8 cellular contexts compared by ENCODE assay signal in the genomic region with DNA sequence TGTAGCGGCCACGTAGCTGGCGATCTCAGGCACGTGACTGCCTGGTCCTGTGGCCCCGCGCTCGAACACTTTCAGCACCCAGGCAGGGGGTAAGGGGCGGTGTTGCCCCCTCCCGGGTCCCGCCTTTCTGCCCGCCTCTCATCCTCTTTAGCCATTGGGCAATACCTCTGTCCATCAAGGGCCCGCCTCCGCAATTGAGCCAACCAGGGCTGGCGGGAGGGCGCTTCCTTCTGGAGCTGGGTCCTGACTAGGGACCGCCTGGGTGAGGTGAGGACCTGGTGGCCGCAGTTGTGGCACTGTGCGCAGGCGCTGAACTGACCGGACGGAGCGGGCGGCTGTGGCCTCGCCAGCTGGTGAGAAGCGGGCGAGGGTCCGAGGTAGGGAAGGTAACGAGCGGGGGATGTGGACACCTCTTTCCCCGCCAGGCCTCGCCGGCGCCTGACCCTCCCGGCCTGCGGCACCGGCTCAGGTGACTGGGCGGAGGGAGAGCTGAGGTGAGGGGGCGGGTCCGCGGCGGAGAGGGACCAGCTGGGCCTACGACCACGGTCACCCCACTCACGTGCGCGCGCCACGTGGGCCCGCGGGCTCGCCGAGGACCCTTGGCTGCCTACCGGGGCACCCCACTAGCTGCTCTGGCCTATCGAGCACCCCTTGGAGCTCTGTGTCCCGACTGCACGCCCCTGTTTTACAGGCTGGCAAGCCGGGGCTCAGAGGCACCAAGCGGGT. TPM values are rescaled to one million over a fixed set of nuclear protein-coding genes. Genes with fewer than 3 reads are reported as not detected.
DNase-seq lines count a peak whose midpoint lies in the region; ATAC-seq and TF ChIP-seq lines count a peak whose summit lies in the region.

A gene with protein sequence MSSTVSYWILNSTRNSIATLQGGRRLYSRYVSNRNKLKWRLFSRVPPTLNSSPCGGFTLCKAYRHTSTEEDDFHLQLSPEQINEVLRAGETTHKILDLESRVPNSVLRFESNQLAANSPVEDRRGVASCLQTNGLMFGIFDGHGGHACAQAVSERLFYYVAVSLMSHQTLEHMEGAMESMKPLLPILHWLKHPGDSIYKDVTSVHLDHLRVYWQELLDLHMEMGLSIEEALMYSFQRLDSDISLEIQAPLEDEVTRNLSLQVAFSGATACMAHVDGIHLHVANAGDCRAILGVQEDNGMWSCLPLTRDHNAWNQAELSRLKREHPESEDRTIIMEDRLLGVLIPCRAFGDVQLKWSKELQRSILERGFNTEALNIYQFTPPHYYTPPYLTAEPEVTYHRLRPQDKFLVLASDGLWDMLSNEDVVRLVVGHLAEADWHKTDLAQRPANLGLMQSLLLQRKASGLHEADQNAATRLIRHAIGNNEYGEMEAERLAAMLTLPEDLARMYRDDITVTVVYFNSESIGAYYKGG (plus strand): TSS at position 228 of the 726 bp plus-strand sequence. CDS start 3,770 bp downstream, outside the sequence.

- H2AFZ ChIP-seq in GM23248 (peak within 1 kb of the TSS; percentile 91), Karpas-422 (ENCODE audit: low read length) (peak within 1 kb of the TSS; percentile 86), fibroblast of lung (ENCODE audit: low read length) (peak within 1 kb of the TSS; percentile 99)

- H3K27ac ChIP-seq in GM23248 (no peak within 1 kb of the TSS), Karpas-422 (ENCODE audit: low read length) (peak within 1 kb of the TSS; percentile 14; the same call in 1 of the 2 replicates), fibroblast of lung (ENCODE audit: insufficient read depth, low read length) (peak within 1 kb of the TSS; percentile 84)

- peaks cover 8% of the 10 kb centered on the region; the same call in 1 of the 2 replicates for H3F3A ChIP-seq in GM23248 (ENCODE audit: insufficient read depth)

- 1 to 2% methylated on average over 42 to 43 of the region's 58 CpGs for WGBS in GM23248 (ENCODE audit: low coverage in 1 of 2, low lambda C conversion rate in 2 of 2, missing lambda C conversion rate in 2 of 2), 2 experiments

- H3K27me3 Mint-ChIP-seq in activated T-helper 17 cell treated with anti-CD3 and anti-CD28 coated beads, Interleukin-2, amount 50 U/mL, for 72 hours, result no peaks in the 10 kb centered on the region
- H3K27me3 Mint-ChIP-seq in naive thymus-derived CD8-positive, alpha-beta T cell, result no peaks in the 10 kb centered on the region
- no peaks in the 10 kb centered on the region for H3K27me3 Mint-ChIP-seq in stimulated activated naive B cell treated with anti-CD40 and anti-IgM and Interleukin-4, amounts not matched to agents 10 μg/mL and 1 μg/mL and 100 μg/mL, for 72 hours

- H3K9me2 ChIP-seq in GM23248 (ENCODE audit: insufficient read depth) (no peaks in the 10 kb centered on the region), Karpas-422 (replicated peaks; ENCODE audit: insufficient read depth, low read length) (no peaks in the 10 kb centered on the region)

- H3K79me2 ChIP-seq in GM23248 (ENCODE audit: insufficient read depth) (peaks cover 18% of the 10 kb centered on the region), Karpas-422 (ENCODE audit: low read length) (peaks cover 40% of the 10 kb centered on the region), fibroblast of lung (ENCODE audit: control insufficient read depth, insufficient read depth, low read length) (peaks cover 6% of the 10 kb centered on the region)

- H4K20me1 ChIP-seq in GM23248 (ENCODE audit: insufficient read depth), result no peaks in the 10 kb centered on the region
- H4K20me1 ChIP-seq in Karpas-422 (ENCODE audit: insufficient read depth, low read depth, low read length), result no peaks in the 10 kb centered on the region
- no peaks in the 10 kb centered on the region for H4K20me1 ChIP-seq in fibroblast of lung (ENCODE audit: control insufficient read depth, extremely low read depth, insufficient read depth, low read length)

- H3K4me1 Mint-ChIP-seq in activated T-helper 17 cell treated with anti-CD3 and anti-CD28 coated beads, Interleukin-2, amount 50 U/mL, for 72 hours, result peaks cover 31% of the 10 kb centered on the region
- H3K4me1 Mint-ChIP-seq in naive thymus-derived CD8-positive, alpha-beta T cell, result peaks cover 16 to 35% (median 26%) of the 10 kb centered on the region in 4 donors
- H3K4me1 Mint-ChIP-seq in stimulated activated naive B cell treated with anti-CD40 and anti-IgM and Interleukin-4, amounts not matched to agents 10 μg/mL and 1 μg/mL and 100 μg/mL, for 72 hours, result peaks cover 19 to 38% of the 10 kb centered on the region in 2 donors

- H3K9me3 ChIP-seq in GM23248 (ENCODE audit: low read depth), result no peaks in the 10 kb centered on the region
- no peaks in the 10 kb centered on the region for H3K9me3 ChIP-seq in Karpas-422 (ENCODE audit: low read length)
- no peaks in the 10 kb centered on the region for H3K9me3 ChIP-seq in fibroblast of lung (ENCODE audit: control insufficient read depth, insufficient read depth, low read depth, low read length)

- H3K9me3 Mint-ChIP-seq in activated T-helper 17 cell treated with anti-CD3 and anti-CD28 coated beads, Interleukin-2, amount 50 U/mL, for 72 hours, result peaks cover 5% of the 10 kb centered on the region
- H3K9me3 Mint-ChIP-seq in naive thymus-derived CD8-positive, alpha-beta T cell, result no peaks in the 10 kb centered on the region
- peaks cover 3 to 4% of the 10 kb centered on the region in 2 donors for H3K9me3 Mint-ChIP-seq in stimulated activated naive B cell treated with anti-CD40 and anti-IgM and Interleukin-4, amounts not matched to agents 10 μg/mL and 1 μg/mL and 100 μg/mL, for 72 hours

- H3K4me2 ChIP-seq in GM23248 (ENCODE audit: unreplicated experiment), result peak within 1 kb of the TSS; percentile 76
- peak within 1 kb of the TSS; percentile 96 for H3K4me2 ChIP-seq in Karpas-422 (ENCODE audit: low read depth, low read length, poor library complexity, severe bottlenecking)
- peak within 1 kb of the TSS; percentile 86 for H3K4me2 ChIP-seq in fibroblast of lung (ENCODE audit: extremely low read depth, insufficient read depth, low read length)

- DNase-seq in EH (ENCODE audit: low read depth) (peak; percentile 95), GM23248 (peak; percentile 95), Karpas-422 (peak; percentile 98), RPMI7951 (ENCODE audit: low read depth) (peak; percentile 95), fibroblast of lung (ENCODE audit: low read depth in 2 of 2) (peak; percentile 90 to 95)
- DNase-seq in naive thymus-derived CD8-positive, alpha-beta T cell, result peak; percentile 73 to 96 (median 88)
- DNase-seq in stimulated activated naive B cell treated with anti-CD40 and anti-IgM and Interleukin-4, amounts not matched to agents 10 μg/mL and 1 μg/mL and 100 μg/mL, for 72 hours, result peak; percentile 91

- H3K27ac Mint-ChIP-seq in activated T-helper 17 cell treated with anti-CD3 and anti-CD28 coated beads, Interleukin-2, amount 50 U/mL, for 72 hours, result peak within 1 kb of the TSS; percentile 86
- H3K27ac Mint-ChIP-seq in naive thymus-derived CD8-positive, alpha-beta T cell, result peak within 1 kb of the TSS; percentile 78 to 97 (median 92)
- H3K27ac Mint-ChIP-seq in stimulated activated naive B cell treated with anti-CD40 and anti-IgM and Interleukin-4, amounts not matched to agents 10 μg/mL and 1 μg/mL and 100 μg/mL, for 72 hours, result peak within 1 kb of the TSS; percentile 93

- H3K4me3 Mint-ChIP-seq in activated T-helper 17 cell treated with anti-CD3 and anti-CD28 coated beads, Interleukin-2, amount 50 U/mL, for 72 hours, result peak within 1 kb of the TSS; percentile 87
- peak within 1 kb of the TSS; percentile 86 to 100 (median 99) for H3K4me3 Mint-ChIP-seq in naive thymus-derived CD8-positive, alpha-beta T cell
- H3K4me3 Mint-ChIP-seq in stimulated activated naive B cell treated with anti-CD40 and anti-IgM and Interleukin-4, amounts not matched to agents 10 μg/mL and 1 μg/mL and 100 μg/mL, for 72 hours, result peak within 1 kb of the TSS; percentile 95 to 97

- ATAC-seq in activated T-helper 17 cell treated with anti-CD3 and anti-CD28 coated beads, Interleukin-2, amount 50 U/mL, for 72 hours (replicated peaks), result peak; percentile 85
- ATAC-seq in naive thymus-derived CD8-positive, alpha-beta T cell, result peak; percentile 98
- ATAC-seq in stimulated activated naive B cell treated with anti-CD40 and anti-IgM and Interleukin-4, amounts not matched to agents 10 μg/mL and 1 μg/mL and 100 μg/mL, for 72 hours (replicated peaks), result peak; percentile 94 to 95

- POLR2A ChIA-PET in naive thymus-derived CD8-positive, alpha-beta T cell (lab: Charles Lee), result interaction anchor here (0.6 to 2.3 kb wide), 6 partner anchors 9 to 512 kb away, joined by 3 to 16 read pairs (median 4); partner anchors contain the start of gene NAE1

- H3K4me3 ChIP-seq in GM23248, result peak within 1 kb of the TSS; percentile 89
- peak within 1 kb of the TSS; percentile 98 for H3K4me3 ChIP-seq in Karpas-422 (ENCODE audit: low read length)
- peak within 1 kb of the TSS; percentile 66 to 96 (median 88) for H3K4me3 ChIP-seq in fibroblast of lung (replicated peaks in 1 of 4; ENCODE audit: control extremely low read depth in 1 of 4, insufficient read depth in 1 of 4, low read depth in 3 of 4, low read length in 4 of 4)

- H3K9ac ChIP-seq in GM23248 (peak within 1 kb of the TSS; percentile 81), Karpas-422 (ENCODE audit: low read length) (peak within 1 kb of the TSS; percentile 90), fibroblast of lung (ENCODE audit: insufficient read depth, low read length) (peak within 1 kb of the TSS; percentile 82)

- in situ Hi-C loops in GM23248 (cut with MboI), result no loop called here

- H3K27me3 ChIP-seq in GM23248 (replicated peaks; ENCODE audit: insufficient read depth) (no peaks in the 10 kb centered on the region), Karpas-422 (ENCODE audit: low read length) (no peaks in the 10 kb centered on the region), fibroblast of lung (ENCODE audit: control insufficient read depth, insufficient read depth, low read length) (no peaks in the 10 kb centered on the region)

- H3K36me3 Mint-ChIP-seq in activated T-helper 17 cell treated with anti-CD3 and anti-CD28 coated beads, Interleukin-2, amount 50 U/mL, for 72 hours (ENCODE audit: low read depth), result peaks cover 57% of the 10 kb centered on the region
- H3K36me3 Mint-ChIP-seq in naive thymus-derived CD8-positive, alpha-beta T cell, result peaks cover 0 to 16% (median 2%) of the 10 kb centered on the region in 3 donors
- H3K36me3 Mint-ChIP-seq in stimulated activated naive B cell treated with anti-CD40 and anti-IgM and Interleukin-4, amounts not matched to agents 10 μg/mL and 1 μg/mL and 100 μg/mL, for 72 hours, result peaks cover 13 to 17% of the 10 kb centered on the region in 2 donors

- H3K36me3 ChIP-seq in GM23248 (ENCODE audit: low read depth) (no peaks in the 10 kb centered on the region), Karpas-422 (ENCODE audit: insufficient read depth, low read length) (peaks cover 11% of the 10 kb centered on the region; the same call in 1 of the 2 replicates), fibroblast of lung (ENCODE audit: control insufficient read depth, insufficient read depth, low read length) (peaks cover 8% of the 10 kb centered on the region)

- TF ChIP-seq CTCF in fibroblast of lung (conservative IDR thresholded peaks at IDR 0.05 in 1 of 2, IDR thresholded peaks at IDR 0.05 in 1 of 2; ENCODE audit: low read depth in 1 of 2, low read length in 2 of 2), result no peak

- H3K4me1 ChIP-seq in GM23248 (ENCODE audit: insufficient read depth) (no peaks in the 10 kb centered on the region; the same call in 1 of the 2 replicates), Karpas-422 (ENCODE audit: low read length) (peaks cover 24% of the 10 kb centered on the region), fibroblast of lung (ENCODE audit: control insufficient read depth, extremely low read depth, insufficient read depth, low read length) (no peaks in the 10 kb centered on the region)

RNA-seq across cellular contexts. Expression of the gene that starts here (rescaled TPM):
- total RNA-seq in GM23248 (2014; rRNA removed; shearing (Covaris generic)), result 3.9 and 38.2 TPM in 2 replicates
- polyA plus RNA-seq in GM23248 (2016; fragmentation: Nextera tagmentation; extraction: Ambion mirVana) (2.5 and 3.3 TPM in 2 replicates), fibroblast of lung (10.6 and 10.9 TPM in 2 replicates)
- total RNA-seq in Karpas-422 (2014; rRNA removed; shearing (Covaris generic); ENCODE audit: low replicate concordance), result 7.7 and 11.7 TPM in 2 replicates
- total RNA-seq in RPMI7951 (2014; rRNA removed; shearing (Covaris generic)), result 6.1 and 6.6 TPM in 2 replicates
- 10 to 100 TPM; 33.5 to 76.6 TPM for total RNA-seq in activated T-helper 17 cell treated with anti-CD3 and anti-CD28 coated beads, Interleukin-2, amount 50 U/mL, for 72 hours
- total RNA-seq in fibroblast of lung, result 7.7 and 11.6 TPM in 2 replicates
- 5.7 and 6.2 TPM in 2 replicates for polyA plus RNA-seq in fibroblast of lung (2012)
- polyA minus RNA-seq in fibroblast of lung (ENCODE audit: low replicate concordance), result 30.1 and 31.2 TPM in 2 replicates
- 10 to 100 TPM; 10.0 to 11.3 TPM for total RNA-seq in naive thymus-derived CD8-positive, alpha-beta T cell
- polyA plus RNA-seq in naive thymus-derived CD8-positive, alpha-beta T cell, result 1 to 10 TPM; 1.2 to 1.8 (median 1.7) TPM
